ENCODE assay signal across 1 cellular context in the genomic region with DNA sequence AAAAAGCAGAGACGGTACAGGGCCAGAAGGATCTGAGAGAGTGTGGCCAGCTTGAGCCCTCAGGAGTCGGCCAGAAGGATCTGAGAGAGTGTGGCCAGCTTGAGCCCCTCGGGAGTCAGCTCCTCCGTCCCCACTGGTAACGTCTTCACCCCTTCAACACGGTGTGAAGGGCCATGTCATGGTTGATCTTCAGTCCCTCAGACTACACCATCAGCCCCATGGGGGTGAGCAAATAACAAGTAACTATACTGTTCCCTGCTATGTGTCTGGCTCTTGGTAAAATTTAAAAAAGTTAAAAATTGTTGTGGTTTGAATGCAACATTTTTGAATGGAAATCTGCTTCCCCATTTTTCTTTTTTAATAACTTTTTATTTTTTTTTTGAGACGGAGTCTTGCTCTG.
A peak's percentile ranks its signal among the peaks of the same experiment; 100 is the strongest.
TF ChIP-seq lines count a peak whose summit lies in the region.

No MANE protein-coding gene starts in this region.

TF ChIP-seq in HEK293, 187 proteins besides CTCF, POLR2A, EP300 and RAD21 (continued from another document):
- TF ChIP-seq, protein P1, sequence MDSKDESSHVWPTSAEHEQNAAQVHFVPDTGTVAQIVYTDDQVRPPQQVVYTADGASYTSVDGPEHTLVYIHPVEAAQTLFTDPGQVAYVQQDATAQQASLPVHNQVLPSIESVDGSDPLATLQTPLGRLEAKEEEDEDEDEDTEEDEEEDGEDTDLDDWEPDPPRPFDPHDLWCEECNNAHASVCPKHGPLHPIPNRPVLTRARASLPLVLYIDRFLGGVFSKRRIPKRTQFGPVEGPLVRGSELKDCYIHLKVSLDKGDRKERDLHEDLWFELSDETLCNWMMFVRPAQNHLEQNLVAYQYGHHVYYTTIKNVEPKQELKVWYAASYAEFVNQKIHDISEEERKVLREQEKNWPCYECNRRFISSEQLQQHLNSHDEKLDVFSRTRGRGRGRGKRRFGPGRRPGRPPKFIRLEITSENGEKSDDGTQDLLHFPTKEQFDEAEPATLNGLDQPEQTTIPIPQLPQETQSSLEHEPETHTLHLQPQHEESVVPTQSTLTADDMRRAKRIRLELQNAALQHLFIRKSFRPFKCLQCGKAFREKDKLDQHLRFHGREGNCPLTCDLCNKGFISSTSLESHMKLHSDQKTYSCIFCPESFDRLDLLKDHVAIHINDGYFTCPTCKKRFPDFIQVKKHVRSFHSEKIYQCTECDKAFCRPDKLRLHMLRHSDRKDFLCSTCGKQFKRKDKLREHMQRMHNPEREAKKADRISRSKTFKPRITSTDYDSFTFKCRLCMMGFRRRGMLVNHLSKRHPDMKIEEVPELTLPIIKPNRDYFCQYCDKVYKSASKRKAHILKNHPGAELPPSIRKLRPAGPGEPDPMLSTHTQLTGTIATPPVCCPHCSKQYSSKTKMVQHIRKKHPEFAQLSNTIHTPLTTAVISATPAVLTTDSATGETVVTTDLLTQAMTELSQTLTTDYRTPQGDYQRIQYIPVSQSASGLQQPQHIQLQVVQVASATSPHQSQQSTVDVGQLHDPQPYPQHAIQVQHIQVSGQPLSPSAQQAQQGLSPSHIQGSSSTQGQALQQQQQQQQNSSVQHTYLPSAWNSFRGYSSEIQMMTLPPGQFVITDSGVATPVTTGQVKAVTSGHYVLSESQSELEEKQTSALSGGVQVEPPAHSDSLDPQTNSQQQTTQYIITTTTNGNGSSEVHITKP (tag by site-specific recombination; IDR thresholded peaks at IDR 0.05), result peak; percentile 69
